ENCODE assay signal across 14 cellular contexts in genomic region chr15:52308446-52309153, GRCh38.
DNase-seq lines count a peak whose midpoint lies in the region; ATAC-seq and TF ChIP-seq lines count a peak whose summit lies in the region.
"Had no signal": no experiment of that assay in that cellular context is flagged by ENCODE, and none has a peak within 500 bp of the region (broad histone marks: within the 10 kb centered on the region; RNA-seq: fewer than 3 reads in every experiment).

No MANE protein-coding gene starts in this region.

- in situ Hi-C loops in brain microvascular endothelial cell (cut with HindIII; ENCODE audit: low pct_ligation_motif_present, low sequenced_read_pairs) = no loop called here

- intact Hi-C loops in dendritic cell treated with granulocyte-macrophage colony-stimulating factor and Interleukin-4, amounts not matched to agents 40 ng/mL and 50 ng/mL, for 4 days (cut with micrococcal nuclease) = no loop called here

- H3K27ac Mint-ChIP-seq in dendritic cell treated with granulocyte-macrophage colony-stimulating factor and Interleukin-4, amounts not matched to agents 40 ng/mL and 50 ng/mL, for 4 days = peak overlapping the region; percentile 39
- H3K27ac Mint-ChIP-seq: activated CD8-positive, alpha-beta memory T cell treated with anti-CD3 and anti-CD28 coated beads, Interleukin-2, amount 10 ng/mL, durations not matched to agents 7 days and 5 days; brain; mesothelial cell of epicardium had no signal

- no peak for TF ChIP-seq CTCF in GM20000 (IDR thresholded peaks at IDR 0.05; ENCODE audit: extremely low read depth, missing control alignments)
- TF ChIP-seq CTCF in brain microvascular endothelial cell (IDR thresholded peaks at IDR 0.05; ENCODE audit: low read depth, low read length, missing control alignments) = no peak

- no peak overlapping the region for H3K4me3 ChIP-seq in brain microvascular endothelial cell (ENCODE audit: low read depth, low read length)
- H3K4me3 ChIP-seq: tibial nerve had no signal

- ATAC-seq in GM18502 (IDR thresholded peaks at IDR 0.05; ENCODE audit: poor library complexity, unreplicated experiment) (peak; percentile 86), HG03095 (IDR thresholded peaks at IDR 0.05; ENCODE audit: unreplicated experiment) (peak; percentile 69)
- ATAC-seq: activated CD8-positive, alpha-beta memory T cell treated with anti-CD3 and anti-CD28 coated beads, Interleukin-2, amount 10 ng/mL, durations not matched to agents 7 days and 5 days; HCT116 had no signal

- peaks cover 68% of the 10 kb centered on the region for H3K36me3 Mint-ChIP-seq in dendritic cell treated with granulocyte-macrophage colony-stimulating factor and Interleukin-4, amounts not matched to agents 40 ng/mL and 50 ng/mL, for 4 days (ENCODE audit: low read depth)

- H3K27me3 Mint-ChIP-seq in dendritic cell treated with granulocyte-macrophage colony-stimulating factor and Interleukin-4, amounts not matched to agents 40 ng/mL and 50 ng/mL, for 4 days = no peaks in the 10 kb centered on the region
- H3K27me3 Mint-ChIP-seq: activated CD8-positive, alpha-beta memory T cell treated with anti-CD3 and anti-CD28 coated beads, Interleukin-2, amount 10 ng/mL, durations not matched to agents 7 days and 5 days had no signal

- H3K27me3 ChIP-seq in brain microvascular endothelial cell (replicated peaks) = no peaks in the 10 kb centered on the region
- H3K27me3 ChIP-seq: tibial nerve had no signal

- no peaks in the 10 kb centered on the region for H3K9me3 Mint-ChIP-seq in dendritic cell treated with granulocyte-macrophage colony-stimulating factor and Interleukin-4, amounts not matched to agents 40 ng/mL and 50 ng/mL, for 4 days
- H3K9me3 Mint-ChIP-seq: mesothelial cell of epicardium had no signal

- H3K4me3 Mint-ChIP-seq in dendritic cell treated with granulocyte-macrophage colony-stimulating factor and Interleukin-4, amounts not matched to agents 40 ng/mL and 50 ng/mL, for 4 days = no peak overlapping the region
- H3K4me3 Mint-ChIP-seq: activated CD8-positive, alpha-beta memory T cell treated with anti-CD3 and anti-CD28 coated beads, Interleukin-2, amount 10 ng/mL, durations not matched to agents 7 days and 5 days; brain; mesothelial cell of epicardium had no signal

- H3K36me3 ChIP-seq in brain microvascular endothelial cell (replicated peaks) = no peaks in the 10 kb centered on the region

- DNase-seq in GM20000 (ENCODE audit: low spot score) (peak; percentile 35), NCI-H2196 (lab: John Stamatoyannopoulos, UW; ENCODE audit: unreplicated experiment) (no peak), brain microvascular endothelial cell (no peak), middle frontal gyrus (ENCODE audit: extremely low spot score, low spot score) (no peak)
- DNase-seq in activated CD8-positive, alpha-beta memory T cell treated with anti-CD3 and anti-CD28 coated beads for 24 hours = no peak
- DNase-seq: activated CD8-positive, alpha-beta memory T cell treated with anti-CD3 and anti-CD28 coated beads, Interleukin-2, amount 10 ng/mL, durations not matched to agents 7 days and 5 days; NCI-H1105 treated with DMSO at 0.1 percent for 48 hours had no signal

- H3K4me1 Mint-ChIP-seq in dendritic cell treated with granulocyte-macrophage colony-stimulating factor and Interleukin-4, amounts not matched to agents 40 ng/mL and 50 ng/mL, for 4 days (ENCODE audit: low read depth) = peaks cover 12% of the 10 kb centered on the region
- H3K4me1 Mint-ChIP-seq: brain, mesothelial cell of epicardium had no signal

- no peak overlapping the region for H3K27ac ChIP-seq in brain microvascular endothelial cell
- H3K27ac ChIP-seq: tibial nerve had no signal
